Comparison of ENCODE assay signal across 8 cellular contexts in the genomic region with DNA sequence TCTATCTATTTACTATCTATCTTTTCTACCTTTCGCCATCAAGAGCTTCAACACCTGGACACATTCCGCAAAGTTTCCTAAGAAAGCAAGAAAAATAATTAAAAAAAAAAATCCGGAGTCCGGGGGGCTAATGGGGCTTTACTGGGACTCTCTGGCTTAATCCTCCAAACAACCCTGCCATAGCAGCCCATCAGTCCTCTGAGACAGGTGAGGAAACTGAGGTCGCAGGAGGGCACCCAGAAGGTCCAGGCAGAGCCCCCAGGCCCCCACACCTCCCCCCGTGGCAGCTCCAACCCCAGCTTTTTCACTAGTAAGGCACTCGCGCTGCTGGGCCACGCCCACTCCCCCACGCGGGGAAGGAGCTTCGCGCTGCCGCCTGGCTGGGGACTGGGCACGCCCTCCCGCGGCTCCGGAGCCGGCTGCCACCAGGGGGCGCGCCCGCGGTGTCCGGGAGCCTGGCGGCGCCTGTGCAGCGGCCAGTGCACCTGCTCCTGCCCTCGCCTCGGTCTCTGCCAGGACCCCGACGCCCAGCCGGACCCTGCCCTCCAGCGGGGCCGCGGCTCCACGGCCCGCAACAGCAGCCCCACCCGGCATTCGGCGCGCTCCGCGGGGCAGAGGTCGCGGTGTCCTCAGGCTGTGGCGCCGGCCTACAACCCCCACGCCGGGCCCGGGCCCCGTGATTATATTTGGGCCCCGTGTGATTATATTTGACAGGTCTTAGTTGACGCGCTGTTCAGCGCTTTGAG. TPM values are rescaled to one million over a fixed set of nuclear protein-coding genes. Genes with fewer than 3 reads are reported as not detected.
DNase-seq lines count a peak whose midpoint lies in the region; ATAC-seq, FAIRE-seq and TF ChIP-seq lines count a peak whose summit lies in the region.

No MANE protein-coding gene starts in this region.

- no peak overlapping the region for H3K4ac ChIP-seq in H1 (replicated peaks; ENCODE audit: insufficient read length, low read depth, low read length)

- no peaks in the 10 kb centered on the region for H3K23me2 ChIP-seq in H1 (ENCODE audit: low read depth, low read length)

- TF ChIP-seq EP300 in H1 (IDR thresholded peaks at IDR 0.05; ENCODE audit: borderline replicate concordance in 1 of 2, low read depth in 2 of 2, low read length in 2 of 2) = no peak

- no peaks in the 10 kb centered on the region for H3K79me1 ChIP-seq in H1 (ENCODE audit: low read depth, low read length)

- no peak overlapping the region for H4K91ac ChIP-seq in H1 (replicated peaks; ENCODE audit: insufficient read length, low read length)

- no peak overlapping the region for H3K23ac ChIP-seq in H1 (ENCODE audit: insufficient read length)

- H2BK15ac ChIP-seq in H1 (ENCODE audit: low read length) = no peak overlapping the region

- H3K14ac ChIP-seq in H1 (ENCODE audit: insufficient read length) = no peak overlapping the region

- H3K4me2 ChIP-seq in H1 (ENCODE audit: insufficient read depth in 1 of 2, low read depth in 2 of 2, low read length in 2 of 2) = peak overlapping the region in 1 of 2 experiments; percentile 42; a peak in 1 of 4 replicates

- no peak for ATAC-seq in HG03378 (IDR thresholded peaks at IDR 0.05; ENCODE audit: unreplicated experiment)

- H3K18ac ChIP-seq in H1 (ENCODE audit: extremely low read depth, low read length) = no peak overlapping the region

- no peak overlapping the region for H4K8ac ChIP-seq in H1 (ENCODE audit: extremely low read depth, insufficient read depth, low read length)

- H4K5ac ChIP-seq in H1 (ENCODE audit: insufficient read length, low read depth, low read length) = no peak overlapping the region

- H3K56ac ChIP-seq in H1 (replicated peaks; ENCODE audit: insufficient read length, low read depth, low read length) = no peak overlapping the region

- no peak for FAIRE-seq in GM18507 (lab: Jason Lieb, UNC)
- FAIRE-seq in H1 (lab: Jason Lieb, UNC) = no peak

- H4K20me1 ChIP-seq in H1 (replicated peaks in 1 of 2; ENCODE audit: control insufficient read depth in 1 of 2, insufficient read depth in 2 of 2, low read length in 2 of 2) = no peaks in the 10 kb centered on the region

- CTCF ChIA-PET in AG04450 (lab: Charles Lee) = interaction anchor here (0.6 to 1.7 kb wide), 13 partner anchors 11 to 132 kb away, joined by 3 to 8 read pairs (median 4); no protein-coding TSS in a partner anchor
- CTCF ChIA-PET in H1 (lab: Charles Lee; ENCODE audit: partially characterized antibody) = interaction anchor here (1.0 to 2.3 kb wide), 3 partner anchors 32 to 36 kb away, joined by 3 to 8 read pairs (median 4); no protein-coding TSS in a partner anchor

- TF ChIP-seq CTCF in AG04450 (IDR thresholded peaks at IDR 0.05; ENCODE audit: low read depth, low read length) (peak; percentile 58), H1 (IDR thresholded peaks at IDR 0.05; ENCODE audit: control extremely low read depth in 1 of 3, insufficient read depth in 1 of 3, low read depth in 1 of 3, low read length in 3 of 3) (peak; percentile 73 to 87 (median 76))

- H2AFZ ChIP-seq in H1 (ENCODE audit: low read length) = no peak overlapping the region

- 19% methylated on average over 45 of the region's 55 CpGs; no CpG with 5 or more reads in 1 of the 2 experiments for WGBS in H1 (ENCODE audit: extremely low coverage in 1 of 2, insufficient coverage in 1 of 2, insufficient read length in 1 of 2, insufficient replicate concordance in 2 of 2, low coverage in 1 of 2, low lambda C conversion rate in 2 of 2, missing lambda C conversion rate in 1 of 2), 2 experiments

- H2BK12ac ChIP-seq in H1 (ENCODE audit: low read depth, low read length) = no peak overlapping the region

- H3K27me3 ChIP-seq in AG04450 (ENCODE audit: control insufficient read depth, insufficient read depth, low read length) = peaks cover 22% of the 10 kb centered on the region
- peaks cover 0 to 5% (median under 1%) of the 10 kb centered on the region in 4 experiments; a peak in 5 of 7 replicates for H3K27me3 ChIP-seq in H1 (replicated peaks in 1 of 4; ENCODE audit: control insufficient read depth in 3 of 4, extremely low read depth in 1 of 4, insufficient read depth in 3 of 4, low read length in 3 of 4)

- H2BK20ac ChIP-seq in H1 (ENCODE audit: low read length) = no peak overlapping the region

- no peak overlapping the region for H2BK5ac ChIP-seq in H1 (ENCODE audit: low read depth, low read length)

- no peak overlapping the region for H2BK120ac ChIP-seq in H1 (replicated peaks; ENCODE audit: low read depth, low read length)

- no peak for DNase-seq in AG04450 (ENCODE audit: low read depth, low spot score)
- peak; percentile 58 for DNase-seq in GM18507 (ENCODE audit: extremely low spot score, insufficient read length, low read depth)
- DNase-seq in NOMO-1 treated with dmso at 0.1 percent for 144 hours (lab: John Stamatoyannopoulos, UW; ENCODE audit: unreplicated experiment) = peak; percentile 56
- peak; percentile 59 to 61 (median 61) for DNase-seq in activated CD8-positive, alpha-beta memory T cell treated with anti-CD3 and anti-CD28 coated beads for 48 hours (ENCODE audit: low read depth in 2 of 3, low spot score in 2 of 3)
- DNase-seq in H1 (ENCODE audit: low read depth in 1 of 2, low spot score in 2 of 2) = peak in 1 of 2 experiments; percentile 90
- DNase-seq in myocyte (ENCODE audit: low read depth) = peak; percentile 58
- peak; percentile 85 for DNase-seq in stimulated activated CD8-positive, alpha-beta memory T cell treated with anti-CD3 and anti-CD28 coated beads, Interleukin-4, amount 100 ng/mL, for 48 hours

- no peaks in the 10 kb centered on the region for H3K79me2 ChIP-seq in H1 (ENCODE audit: control insufficient read depth in 1 of 2, insufficient read depth in 2 of 2, low read length in 2 of 2)

- no peak for TF ChIP-seq POLR2A in H1 (IDR thresholded peaks at IDR 0.05; ENCODE audit: control extremely low read depth in 1 of 2, low read depth in 2 of 2, low read length in 2 of 2)

- peak; percentile 42 to 68 for TF ChIP-seq RAD21 in H1 (IDR thresholded peaks at IDR 0.05 in 1 of 2, conservative IDR thresholded peaks at IDR 0.05 in 1 of 2; ENCODE audit: low read depth in 2 of 2, low read length in 2 of 2)

- no peak overlapping the region for H2AK5ac ChIP-seq in H1 (ENCODE audit: low read depth, low read length)

- no peak overlapping the region for H3K9ac ChIP-seq in H1 (replicated peaks in 1 of 4; ENCODE audit: extremely low read depth in 1 of 4, low read depth in 3 of 4, low read length in 3 of 4)

- POLR2A ChIA-PET in AG04450 (lab: Yijun Ruan, JAX) = interaction anchor here (0.6 kb wide), 1 partner anchor 20 kb away, joined by 4 read pairs; no protein-coding TSS in a partner anchor
- POLR2A ChIA-PET in H1 (lab: Charles Lee; ENCODE audit: partially characterized antibody) = interaction anchor here (1.3 kb wide), 1 partner anchor 91 kb away, joined by 5 read pairs; no protein-coding TSS in a partner anchor

- H3K27ac ChIP-seq in AG04450 (ENCODE audit: low read depth, low read length) = no peak overlapping the region
- H3K27ac ChIP-seq in H1 (ENCODE audit: low read depth, low read length) = no peak overlapping the region

- H3K36me3 ChIP-seq in H1 (ENCODE audit: control insufficient read depth in 2 of 4, insufficient read depth in 4 of 4, low read length in 3 of 4) = no peaks in the 10 kb centered on the region

- H3K9me3 ChIP-seq in AG04450 (ENCODE audit: control insufficient read depth, insufficient read depth, low read length) (no peaks in the 10 kb centered on the region), H1 (ENCODE audit: insufficient read depth in 2 of 2, low read depth in 1 of 2, low read length in 1 of 2) (no peaks in the 10 kb centered on the region)

- no peak overlapping the region for H3K4me3 ChIP-seq in AG04450 (ENCODE audit: low read depth, low read length)
- H3K4me3 ChIP-seq in H1 (ENCODE audit: extremely low read depth in 1 of 4, insufficient read depth in 2 of 4, low read depth in 3 of 4, low read length in 4 of 4) = peak overlapping the region in 1 of 4 experiments; percentile 34; a peak in 1 of 8 replicates

- H3K4me1 ChIP-seq in H1 (replicated peaks in 1 of 4; ENCODE audit: control insufficient read depth in 3 of 4, insufficient read depth in 4 of 4, low read length in 3 of 4) = no peaks in the 10 kb centered on the region

TF ChIP-seq in H1, 55 proteins besides CTCF, POLR2A, EP300 and RAD21 (continues in another document):
- peak; percentile 31 for TF ChIP-seq KDM4A (IDR thresholded peaks at IDR 0.05; ENCODE audit: low read depth, low read length, severe bottlenecking)
- no peak for TF ChIP-seq ASH2L (IDR thresholded peaks at IDR 0.05; ENCODE audit: low read length)
- TF ChIP-seq TBP (IDR thresholded peaks at IDR 0.05; ENCODE audit: low read depth, low read length) = no peak
- TF ChIP-seq, protein P1, sequence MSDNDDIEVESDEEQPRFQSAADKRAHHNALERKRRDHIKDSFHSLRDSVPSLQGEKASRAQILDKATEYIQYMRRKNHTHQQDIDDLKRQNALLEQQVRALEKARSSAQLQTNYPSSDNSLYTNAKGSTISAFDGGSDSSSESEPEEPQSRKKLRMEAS (IDR thresholded peaks at IDR 0.05) = peak; percentile 94
- TF ChIP-seq SP1 (IDR thresholded peaks at IDR 0.05; ENCODE audit: low read depth, low read length) = no peak
- 0 out of 4 replicates have a peak, but pooled peaks of 1 of the 2 experiments have one; percentile 18 for TF ChIP-seq HDAC2 (IDR thresholded peaks at IDR 0.05; ENCODE audit: borderline replicate concordance in 1 of 2, low read depth in 2 of 2, low read length in 2 of 2)
- TF ChIP-seq SAP30 (IDR thresholded peaks at IDR 0.05; ENCODE audit: insufficient read depth, insufficient replicate concordance, low read length) = no peak
- TF ChIP-seq SP4 (IDR thresholded peaks at IDR 0.05; ENCODE audit: low read length) = no peak
- TF ChIP-seq, protein P2, sequence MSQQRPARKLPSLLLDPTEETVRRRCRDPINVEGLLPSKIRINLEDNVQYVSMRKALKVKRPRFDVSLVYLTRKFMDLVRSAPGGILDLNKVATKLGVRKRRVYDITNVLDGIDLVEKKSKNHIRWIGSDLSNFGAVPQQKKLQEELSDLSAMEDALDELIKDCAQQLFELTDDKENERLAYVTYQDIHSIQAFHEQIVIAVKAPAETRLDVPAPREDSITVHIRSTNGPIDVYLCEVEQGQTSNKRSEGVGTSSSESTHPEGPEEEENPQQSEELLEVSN (IDR thresholded peaks at IDR 0.05) = peak; percentile 92

RNA-seq across cellular contexts. Expression of a gene that starts 54.1 kb away (rescaled TPM):
- polyA plus RNA-seq in AG04450 (2011; rRNA removed) = 1.6 and 2.1 TPM in 2 replicates
- polyA minus RNA-seq in AG04450 (2011; rRNA and poly(A)+ RNA removed) = 1.3 and 1.5 TPM in 2 replicates
- 0.25 and 0.30 TPM in 2 replicates for total RNA-seq in H1 (2021; fragmentation: NEBNext Ultra II Directional; extraction: Animal tissue kit (Norgen Biotek cat#: 25700))
- 0.18 and 0.66 TPM in 2 replicates for polyA plus RNA-seq in H1 (2011; rRNA removed)
- polyA plus RNA-seq in H1 (2011; cell fraction: cytosol; rRNA removed) = 0.74 TPM
- 2.3 TPM for polyA plus RNA-seq in H1 (2011; cell fraction: nucleus; rRNA removed)
- polyA plus RNA-seq in H1 (2012, experiment 1 of 2) = 0.13 to 0.43 TPM (median 0.25 TPM) in 3 of 4 replicates, not detected in the other
- polyA plus RNA-seq in H1 (2012, experiment 2 of 2) = 1.7 TPM
- polyA plus RNA-seq in H1 (2013, experiment 1 of 2) = 0.06 TPM
- 0.06 TPM for polyA plus RNA-seq in H1 (2013, experiment 2 of 2)
- polyA minus RNA-seq in H1 (2011; rRNA and poly(A)+ RNA removed) = 0.10 TPM in 1 of 2 replicates, not detected in the other
- polyA minus RNA-seq in H1 (2011; cell fraction: cytosol; rRNA and poly(A)+ RNA removed) = 11.0 TPM
- polyA minus RNA-seq in H1 (2011; cell fraction: nucleus; rRNA and poly(A)+ RNA removed) = 1.3 TPM
- total RNA-seq in myocyte = 0.86 and 1.4 TPM in 2 replicates
- polyA plus RNA-seq in myocyte (2012) = 2.5 TPM
